In genomic region chr3:51928438-51928837, GRCh38 we compare ENCODE assay signal across 1 cellular context.
TF ChIP-seq lines count a peak whose summit lies in the region.

No MANE protein-coding gene starts in this region.

TF ChIP-seq in HepG2, 621 proteins besides CTCF, POLR2A, EP300 and RAD21:
- no peak for TF ChIP-seq CERS6 (CRISPR knock-in tag; IDR thresholded peaks at IDR 0.05)
- no peak for TF ChIP-seq TIGD3 (CRISPR knock-in tag; IDR thresholded peaks at IDR 0.05; ENCODE audit: borderline replicate concordance)
